9 cellular contexts compared by ENCODE assay signal in the genomic region with DNA sequence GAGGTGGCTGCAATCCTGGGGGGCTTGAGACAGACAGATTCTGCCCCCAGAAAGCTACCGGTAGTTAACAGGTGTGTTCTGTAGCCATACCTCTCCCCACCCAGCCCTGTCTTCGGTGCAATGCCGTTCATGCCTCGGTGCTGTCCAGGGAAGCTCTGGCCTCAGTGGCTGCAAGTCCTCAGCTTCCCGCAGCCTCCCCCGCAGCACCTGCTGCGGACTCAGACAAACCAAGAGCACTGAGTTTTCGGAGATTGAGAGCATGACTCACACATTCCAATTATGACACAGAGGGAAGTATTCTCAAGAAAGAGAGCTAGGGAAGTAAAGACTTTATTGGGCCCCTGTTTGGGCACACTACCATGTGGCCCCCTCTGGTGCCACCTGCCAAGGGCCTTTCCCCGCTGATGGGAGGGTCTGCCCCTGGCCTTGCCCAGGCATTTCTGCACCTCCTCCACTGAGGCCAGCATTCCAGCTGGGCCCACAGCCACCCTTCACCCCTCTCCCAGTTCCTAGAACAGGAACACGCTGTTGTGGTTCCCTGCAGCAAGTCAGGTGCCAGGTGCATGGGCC. TPM values are rescaled to one million over a fixed set of nuclear protein-coding genes. Genes with fewer than 3 reads are reported as not detected.
DNase-seq lines count a peak whose midpoint lies in the region; ATAC-seq, FAIRE-seq and TF ChIP-seq lines count a peak whose summit lies in the region.
"Had no signal": no experiment of that assay in that cellular context is flagged by ENCODE, and none has a peak within 500 bp of the region (broad histone marks: within the 10 kb centered on the region; RNA-seq: fewer than 3 reads in every experiment).

No MANE protein-coding gene starts in this region.

- DNase-seq in NOMO-1 treated with DMSO at 0.1 percent for 48 hours (lab: John Stamatoyannopoulos, UW; ENCODE audit: unreplicated experiment) (peak; percentile 29), NOMO-1 treated with dmso at 0.1 percent for 144 hours (lab: John Stamatoyannopoulos, UW; ENCODE audit: unreplicated experiment) (no peak), fibroblast of mammary gland (ENCODE audit: low read depth) (peak; percentile 70), GM19239 (ENCODE audit: insufficient read length, low spot score) (no peak), G401 (ENCODE audit: low spot score) (no peak)
- peak; percentile 51 for DNase-seq in activated CD4-positive, CD25-positive, alpha-beta regulatory T cell treated with anti-CD3 and anti-CD28 coated beads, Interleukin-2, amount 50 U/mL, for 72 hours
- DNase-seq in stimulated activated CD8-positive, alpha-beta memory T cell treated with anti-CD3 and anti-CD28 coated beads, Interleukin-2, amount 100 ng/mL, for 48 hours (ENCODE audit: low read depth in 2 of 2): peak; percentile 41 to 49

- FAIRE-seq in GM19239 (lab: Jason Lieb, UNC): no peak
- FAIRE-seq: A204.1 had no signal

- in situ Hi-C loops in G401 (cut with HindIII; ENCODE audit: low sequenced_read_pairs): no loop called here

- peak; percentile 46 for ATAC-seq in HG03280 (IDR thresholded peaks at IDR 0.05; ENCODE audit: unreplicated experiment)

- H3K4me3 ChIP-seq in fibroblast of mammary gland (ENCODE audit: control insufficient read depth, low read depth, low read length): no peak overlapping the region

- no peak for TF ChIP-seq CTCF in fibroblast of mammary gland (conservative IDR thresholded peaks at IDR 0.05; ENCODE audit: control insufficient read depth, insufficient read depth, low read depth, low read length)

RNA-seq across cellular contexts. Expression of a gene that starts 30.2 kb away (rescaled TPM):
- total RNA-seq in G401 (2014; rRNA removed; shearing (Covaris generic)): 33.4 and 37.5 TPM in 2 replicates

Comparison
In these comparisons a context has a peak if more than half of its experiments do, and no peak if none do; other contexts are left out.
1. DNase-seq: peak in NOMO-1 treated with DMSO at 0.1 percent for 48 hours (single experiment), activated CD4-positive, CD25-positive, alpha-beta regulatory T cell treated with anti-CD3 and anti-CD28 coated beads, Interleukin-2, amount 50 U/mL, for 72 hours (single experiment), fibroblast of mammary gland (single experiment) and stimulated activated CD8-positive, alpha-beta memory T cell treated with anti-CD3 and anti-CD28 coated beads, Interleukin-2, amount 100 ng/mL, for 48 hours (2 of 2); none in NOMO-1 treated with dmso at 0.1 percent for 144 hours (single experiment), GM19239 (single experiment) and G401 (single experiment).